Comparison of ENCODE assay signal across 11 cellular contexts in genomic region chr19:58345558-58345957, GRCh38. TPM values are rescaled to one million over a fixed set of nuclear protein-coding genes. Genes with fewer than 3 reads are reported as not detected.
DNase-seq lines count a peak whose midpoint lies in the region; ATAC-seq and TF ChIP-seq lines count a peak whose summit lies in the region.
"Had no signal": no experiment of that assay in that cellular context is flagged by ENCODE, and none has a peak within 500 bp of the region (broad histone marks: within the 10 kb centered on the region; RNA-seq: fewer than 3 reads in every experiment).

No MANE protein-coding gene starts in this region.

- peak overlapping the region; percentile 87 for H3K4me3 Mint-ChIP-seq in activated naive CD8-positive, alpha-beta T cell treated with anti-CD3 and anti-CD28 coated beads for 36 hours
- peak overlapping the region; percentile 79 for H3K4me3 Mint-ChIP-seq in natural killer cell

- H3K9me3 Mint-ChIP-seq in activated naive CD8-positive, alpha-beta T cell treated with anti-CD3 and anti-CD28 coated beads for 36 hours, result no peaks in the 10 kb centered on the region
- no peaks in the 10 kb centered on the region for H3K9me3 Mint-ChIP-seq in natural killer cell

- no peak overlapping the region for H2AFZ ChIP-seq in GM23248

- H3K4me1 ChIP-seq in BLaER1 treated with 17β-estradiol and CSF1 and Interleukin-3, amounts not matched to agents 10 nM and 100 nM, result peaks cover 42 to 61% (median 55%) of the 10 kb centered on the region in 10 experiments
- H3K4me1 ChIP-seq in GM23248 (ENCODE audit: insufficient read depth), result peaks cover 4% of the 10 kb centered on the region; the same call in 1 of the 2 replicates

- 45 to 50% methylated on average over 5 of the region's 5 CpGs for WGBS in GM23248 (ENCODE audit: low coverage in 1 of 2, low lambda C conversion rate in 2 of 2, missing lambda C conversion rate in 2 of 2), 2 experiments

- in situ Hi-C loops in GM23248 (cut with MboI), result no loop called here

- H3K36me3 ChIP-seq in BLaER1 treated with 17β-estradiol and CSF1 and Interleukin-3, amounts not matched to agents 10 nM and 100 nM, result peaks cover 0 to 52% (median 31%) of the 10 kb centered on the region in 11 experiments; a peak in 20 of 22 replicates
- H3K36me3 ChIP-seq in GM23248 (ENCODE audit: low read depth), result no peaks in the 10 kb centered on the region
- H3K36me3 ChIP-seq: cardiac muscle cell had no signal

- H3K9ac ChIP-seq in BLaER1 treated with 17β-estradiol and CSF1 and Interleukin-3, amounts not matched to agents 10 nM and 100 nM, result peak overlapping the region in 8 of 11 experiments; percentile 79 to 91 (median 89); a peak in 10 of 22 replicates
- no peak overlapping the region for H3K9ac ChIP-seq in GM23248

- H3K27ac Mint-ChIP-seq in activated naive CD8-positive, alpha-beta T cell treated with anti-CD3 and anti-CD28 coated beads for 36 hours, result peak overlapping the region; percentile 22
- H3K27ac Mint-ChIP-seq in natural killer cell, result peak overlapping the region in 1 of 2 donors; percentile 39

- no peaks in the 10 kb centered on the region for H3K9me2 ChIP-seq in GM23248 (ENCODE audit: insufficient read depth)

- peak overlapping the region in 6 of 11 experiments; percentile 81 to 98 (median 89); a peak in 11 of 22 replicates for H3K27ac ChIP-seq in BLaER1 treated with 17β-estradiol and CSF1 and Interleukin-3, amounts not matched to agents 10 nM and 100 nM
- H3K27ac ChIP-seq in GM23248, result no peak overlapping the region
- H3K27ac ChIP-seq: C4-2B, cardiac muscle cell had no signal

- ATAC-seq in natural killer cell (no peak), HG03457 (IDR thresholded peaks at IDR 0.05; ENCODE audit: unreplicated experiment) (no peak)

- intact Hi-C loops in natural killer cell (cut with micrococcal nuclease), result no loop called here

- H3K4me3 ChIP-seq in BLaER1 treated with 17β-estradiol and CSF1 and Interleukin-3, amounts not matched to agents 10 nM and 100 nM, result peak overlapping the region in 4 of 10 experiments; percentile 78 to 88 (median 86); a peak in 2 of 20 replicates
- H3K4me3 ChIP-seq in GM23248, result no peak overlapping the region
- H3K4me3 ChIP-seq: cardiac muscle cell had no signal

- H3K4me1 Mint-ChIP-seq in activated naive CD8-positive, alpha-beta T cell treated with anti-CD3 and anti-CD28 coated beads for 36 hours, result peaks cover 30% of the 10 kb centered on the region
- H3K4me1 Mint-ChIP-seq in natural killer cell, result peaks cover 6 to 20% of the 10 kb centered on the region in 2 donors

- H3K27me3 ChIP-seq in BLaER1 treated with 17β-estradiol and CSF1 and Interleukin-3, amounts not matched to agents 10 nM and 100 nM, result no peaks in the 10 kb centered on the region
- H3K27me3 ChIP-seq in GM23248 (replicated peaks; ENCODE audit: insufficient read depth), result no peaks in the 10 kb centered on the region
- H3K27me3 ChIP-seq: cardiac muscle cell had no signal

- H3F3A ChIP-seq in GM23248 (ENCODE audit: insufficient read depth), result peaks cover 10% of the 10 kb centered on the region; the same call in 1 of the 2 replicates

- H3K27me3 Mint-ChIP-seq in activated naive CD8-positive, alpha-beta T cell treated with anti-CD3 and anti-CD28 coated beads for 36 hours, result no peaks in the 10 kb centered on the region
- peaks cover 0 to 24% of the 10 kb centered on the region in 2 donors for H3K27me3 Mint-ChIP-seq in natural killer cell (ENCODE audit: low read depth in 2 of 2)

- TF ChIP-seq CTCF in natural killer cell (IDR thresholded peaks at IDR 0.05), result no peak

- peaks cover 3 to 31% (median 12%) of the 10 kb centered on the region in 11 experiments; a peak in 17 of 22 replicates for H4K20me1 ChIP-seq in BLaER1 treated with 17β-estradiol and CSF1 and Interleukin-3, amounts not matched to agents 10 nM and 100 nM
- no peaks in the 10 kb centered on the region for H4K20me1 ChIP-seq in GM23248 (ENCODE audit: insufficient read depth)

- H3K79me2 ChIP-seq in GM23248 (ENCODE audit: insufficient read depth), result peaks cover 66% of the 10 kb centered on the region

- peaks cover 0 to 11% (median 7%) of the 10 kb centered on the region in 11 experiments; a peak in 10 of 22 replicates for H3K9me3 ChIP-seq in BLaER1 treated with 17β-estradiol and CSF1 and Interleukin-3, amounts not matched to agents 10 nM and 100 nM (replicated peaks in 1 of 11)
- H3K9me3 ChIP-seq in GM23248 (ENCODE audit: low read depth), result no peaks in the 10 kb centered on the region

- H3K36me3 Mint-ChIP-seq in activated naive CD8-positive, alpha-beta T cell treated with anti-CD3 and anti-CD28 coated beads for 36 hours, result peaks cover 20% of the 10 kb centered on the region
- H3K36me3 Mint-ChIP-seq in natural killer cell, result no peaks in the 10 kb centered on the region

- DNase-seq in GM23248 (peak; percentile 36), natural killer cell (no peak), middle frontal gyrus (ENCODE audit: extremely low spot score, low spot score) (no peak), Kasumi-1 (lab: John Stamatoyannopoulos, UW) (no peak)
- DNase-seq in activated naive CD8-positive, alpha-beta T cell treated with anti-CD3 and anti-CD28 coated beads for 36 hours, result no peak
- DNase-seq: Right ventricle myocardium superior; stimulated activated CD4-positive, alpha-beta T cell treated with anti-CD3 and anti-CD28 coated beads, Interleukin-1b, Interleukin-23, amount 100 ng/mL, for 48 hours had no signal

- peak overlapping the region; percentile 86 to 99 (median 96) for H3K4me2 ChIP-seq in BLaER1 treated with 17β-estradiol and CSF1 and Interleukin-3, amounts not matched to agents 10 nM and 100 nM
- H3K4me2 ChIP-seq in GM23248 (ENCODE audit: unreplicated experiment), result no peak overlapping the region

RNA-seq across cellular contexts. Expression of gene A1BG, which starts 7.7 kb away (rescaled TPM):
- total RNA-seq in GM23248 (2014; rRNA removed; shearing (Covaris generic)), result 22.0 and 63.7 TPM in 2 replicates
- polyA plus RNA-seq in GM23248 (2016; fragmentation: Nextera tagmentation; extraction: Ambion mirVana), result 31.3 and 34.3 TPM in 2 replicates
- total RNA-seq in activated naive CD8-positive, alpha-beta T cell treated with anti-CD3 and anti-CD28 coated beads for 36 hours, result 10 to 100 TPM; 18.7 to 23.2 TPM
- total RNA-seq in natural killer cell, result 10 to 100 TPM in 1 of 3 donors, 1 to 10 TPM in 2; 2.0 to 10.6 (median 3.5) TPM

RNA-seq across cellular contexts. Expression of gene ZNF497, which starts 17.0 kb away (rescaled TPM):
- 0.38 and 0.97 TPM in 2 replicates for total RNA-seq in GM23248 (2014; rRNA removed; shearing (Covaris generic))
- polyA plus RNA-seq in GM23248 (2016; fragmentation: Nextera tagmentation; extraction: Ambion mirVana), result 0.65 and 0.72 TPM in 2 replicates
- 1 to 10 TPM; 1.5 to 1.7 TPM for total RNA-seq in activated naive CD8-positive, alpha-beta T cell treated with anti-CD3 and anti-CD28 coated beads for 36 hours
- total RNA-seq in natural killer cell, result under 1 TPM; 0.40 to 0.61 (median 0.60) TPM

RNA-seq across cellular contexts. Expression of gene ZSCAN22, which starts 18.8 kb away (rescaled TPM):
- total RNA-seq in GM23248 (2014; rRNA removed; shearing (Covaris generic)), result 1.8 and 3.4 TPM in 2 replicates
- polyA plus RNA-seq in GM23248 (2016; fragmentation: Nextera tagmentation; extraction: Ambion mirVana), result 1.5 and 2.1 TPM in 2 replicates
- total RNA-seq in activated naive CD8-positive, alpha-beta T cell treated with anti-CD3 and anti-CD28 coated beads for 36 hours, result 1 to 10 TPM; 2.8 to 3.2 TPM
- total RNA-seq in natural killer cell, result 1 to 10 TPM; 2.9 to 4.8 (median 3.2) TPM

RNA-seq across cellular contexts. Expression of gene ZNF837, which starts 35.3 kb away (rescaled TPM):
- 2.5 and 5.3 TPM in 2 replicates for total RNA-seq in GM23248 (2014; rRNA removed; shearing (Covaris generic))
- 1.4 and 2.2 TPM in 2 replicates for polyA plus RNA-seq in GM23248 (2016; fragmentation: Nextera tagmentation; extraction: Ambion mirVana)
- total RNA-seq in activated naive CD8-positive, alpha-beta T cell treated with anti-CD3 and anti-CD28 coated beads for 36 hours, result 1 to 10 TPM; 2.0 to 2.1 TPM
- total RNA-seq in natural killer cell, result 1 to 10 TPM in 2 of 3 donors, under 1 TPM in 1; 0.63 to 1.4 (median 1.3) TPM

RNA-seq across cellular contexts. Expression of gene ERVK3-1, which starts 40.4 kb away (rescaled TPM):
- total RNA-seq in GM23248 (2014; rRNA removed; shearing (Covaris generic)), result 33.7 and 35.0 TPM in 2 replicates
- polyA plus RNA-seq in GM23248 (2016; fragmentation: Nextera tagmentation; extraction: Ambion mirVana), result 40.2 and 41.3 TPM in 2 replicates
- 10 to 100 TPM; 79.5 to 82.7 TPM for total RNA-seq in activated naive CD8-positive, alpha-beta T cell treated with anti-CD3 and anti-CD28 coated beads for 36 hours
- total RNA-seq in natural killer cell, result 100 to 1,000 TPM in 2 of 3 donors, 10 to 100 TPM in 1; 96.1 to 142 (median 119) TPM
